2 cellular contexts compared by ENCODE assay signal in the genomic region with DNA sequence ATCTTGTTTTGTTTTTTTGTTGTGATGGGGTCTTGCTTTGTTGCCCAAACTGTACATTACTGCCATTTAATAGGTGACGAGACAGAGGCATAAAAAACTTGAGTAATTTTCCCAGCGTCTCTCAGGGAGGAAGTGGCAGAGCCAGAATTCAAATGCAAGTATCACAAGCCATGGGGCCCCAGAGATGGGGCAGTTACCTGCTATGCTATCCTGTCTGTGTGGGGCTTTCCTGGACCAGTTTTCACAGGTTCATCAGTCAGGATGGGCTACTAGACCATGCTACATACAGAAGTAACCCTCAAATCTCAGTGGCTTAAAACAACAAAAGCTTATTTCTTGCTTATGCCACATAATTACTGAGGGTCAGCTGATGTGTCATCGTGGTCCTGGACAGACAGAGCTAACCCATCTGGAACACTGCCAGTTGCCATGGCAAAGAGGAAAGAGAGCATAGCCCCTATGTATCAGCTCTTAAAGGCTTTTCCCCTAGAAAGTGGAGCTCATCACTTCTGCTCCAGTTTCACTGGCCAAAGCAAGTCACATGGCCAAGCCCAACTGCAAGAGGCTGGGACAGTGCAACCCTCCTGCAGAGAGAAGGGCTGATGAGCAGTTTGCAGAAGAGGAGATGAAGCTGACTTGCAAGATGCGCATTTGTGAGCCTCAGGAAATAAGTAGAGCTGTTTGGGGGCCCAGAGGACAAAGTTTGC.
TF ChIP-seq lines count a peak whose summit lies in the region.

No MANE protein-coding gene starts in this region.

TF ChIP-seq in GM12891, 5 proteins besides CTCF, POLR2A, EP300 and RAD21:
- TF ChIP-seq PAX5 (IDR thresholded peaks at IDR 0.05; ENCODE audit: insufficient read depth, low read length, severe bottlenecking) (no peak), SPI1 (IDR thresholded peaks at IDR 0.05; ENCODE audit: low read depth, low read length) (peak; percentile 37; the same call in 1 of the 2 replicates)

TF ChIP-seq in H1, 55 proteins besides CTCF, POLR2A, EP300 and RAD21:
- TF ChIP-seq SIRT6 (IDR thresholded peaks at IDR 0.05; ENCODE audit: low read length): no peak
- TF ChIP-seq, protein P1, sequence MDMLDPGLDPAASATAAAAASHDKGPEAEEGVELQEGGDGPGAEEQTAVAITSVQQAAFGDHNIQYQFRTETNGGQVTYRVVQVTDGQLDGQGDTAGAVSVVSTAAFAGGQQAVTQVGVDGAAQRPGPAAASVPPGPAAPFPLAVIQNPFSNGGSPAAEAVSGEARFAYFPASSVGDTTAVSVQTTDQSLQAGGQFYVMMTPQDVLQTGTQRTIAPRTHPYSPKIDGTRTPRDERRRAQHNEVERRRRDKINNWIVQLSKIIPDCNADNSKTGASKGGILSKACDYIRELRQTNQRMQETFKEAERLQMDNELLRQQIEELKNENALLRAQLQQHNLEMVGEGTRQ (IDR thresholded peaks at IDR 0.05; ENCODE audit: low read length): peak; percentile 63
